17 cellular contexts compared by ENCODE assay signal in genomic region chr11:14232652-14233051, GRCh38.
DNase-seq lines count a peak whose midpoint lies in the region; ATAC-seq, FAIRE-seq and TF ChIP-seq lines count a peak whose summit lies in the region.
"Had no signal": no experiment of that assay in that cellular context is flagged by ENCODE, and none has a peak within 500 bp of the region (broad histone marks: within the 10 kb centered on the region; RNA-seq: fewer than 3 reads in every experiment).

No MANE protein-coding gene starts in this region.

- H3K4me1 Mint-ChIP-seq in CD4-positive, CD25-positive, alpha-beta regulatory T cell, result peaks cover 0 to 19% (median 9%) of the 10 kb centered on the region in 4 donors
- no peaks in the 10 kb centered on the region for H3K4me1 Mint-ChIP-seq in HFFc6 (ENCODE audit: low read depth)
- H3K4me1 Mint-ChIP-seq: mesothelial cell of epicardium had no signal

- H3K27me3 ChIP-seq in CD4-positive, CD25-positive, alpha-beta regulatory T cell (ENCODE audit: control insufficient read depth, insufficient read depth, low read length), result no peaks in the 10 kb centered on the region
- peaks cover 0 to 6% of the 10 kb centered on the region in 2 donors for H3K27me3 ChIP-seq in tibial nerve

- peaks cover 0 to under 1% (median 0%) of the 10 kb centered on the region in 7 donors for H3K9me3 Mint-ChIP-seq in CD4-positive, CD25-positive, alpha-beta regulatory T cell
- H3K9me3 Mint-ChIP-seq in HFFc6, result no peaks in the 10 kb centered on the region
- H3K9me3 Mint-ChIP-seq: activated naive CD4-positive, alpha-beta T cell treated with anti-CD3 and anti-CD28 coated beads, Interleukin-2, amount 50 U/mL, for 24 hours; mesothelial cell of epicardium had no signal

- no peak for ATAC-seq in CD4-positive, CD25-positive, alpha-beta regulatory T cell (ENCODE audit: low read depth in 2 of 2)
- ATAC-seq in left lobe of liver, result peak; percentile 63
- ATAC-seq: heart right ventricle had no signal

- no peaks in the 10 kb centered on the region for H3K9me3 ChIP-seq in CD4-positive, CD25-positive, alpha-beta regulatory T cell (ENCODE audit: control insufficient read depth in 2 of 2, low read length in 2 of 2)
- H3K9me3 ChIP-seq in tibial nerve, result peaks cover 0 to 3% (median 0%) of the 10 kb centered on the region in 4 donors
- H3K9me3 ChIP-seq: heart right ventricle, SJCRH30 had no signal

- H3K4me3 ChIP-seq in CD4-positive, CD25-positive, alpha-beta regulatory T cell (ENCODE audit: low read depth, low read length), result no peak overlapping the region
- no peak overlapping the region for H3K4me3 ChIP-seq in WI38 (ENCODE audit: low read depth, low read length)
- H3K4me3 ChIP-seq in tibial nerve, result no peak overlapping the region
- H3K4me3 ChIP-seq: coronary artery, heart right ventricle, SJCRH30 had no signal

- TF ChIP-seq CTCF in HFFc6 (IDR thresholded peaks at IDR 0.05) (peak; percentile 47), WI38 (IDR thresholded peaks at IDR 0.05; ENCODE audit: low read depth, low read length) (peak; percentile 19; the same call in 1 of the 2 replicates), tibial nerve (IDR thresholded peaks at IDR 0.05) (peak in 1 of 5 experiments; percentile 11)

- no peaks in the 10 kb centered on the region for H3K4me1 ChIP-seq in CD4-positive, CD25-positive, alpha-beta regulatory T cell (ENCODE audit: control insufficient read depth, insufficient read depth, low read length, poor library complexity, severe bottlenecking)
- H3K4me1 ChIP-seq in tibial nerve, result no peaks in the 10 kb centered on the region
- H3K4me1 ChIP-seq: SJCRH30 had no signal

- no peak overlapping the region for H3K27ac ChIP-seq in CD4-positive, CD25-positive, alpha-beta regulatory T cell (ENCODE audit: insufficient read depth, low read length, poor library complexity, severe bottlenecking)
- no peak overlapping the region for H3K27ac ChIP-seq in tibial nerve
- H3K27ac ChIP-seq: coronary artery, heart right ventricle, SJCRH30 had no signal

- no peak overlapping the region for H3K4me3 Mint-ChIP-seq in CD4-positive, CD25-positive, alpha-beta regulatory T cell
- no peak overlapping the region for H3K4me3 Mint-ChIP-seq in HFFc6
- H3K4me3 Mint-ChIP-seq: activated naive CD4-positive, alpha-beta T cell treated with anti-CD3 and anti-CD28 coated beads, Interleukin-2, amount 50 U/mL, for 24 hours; mesothelial cell of epicardium had no signal

- TF ChIP-seq POLR2A in tibial nerve (IDR thresholded peaks at IDR 0.05), result no peak

- FAIRE-seq in frontal cortex (lab: Jason Lieb, UNC), result no peak

- no peaks in the 10 kb centered on the region for H3K27me3 Mint-ChIP-seq in CD4-positive, CD25-positive, alpha-beta regulatory T cell
- peaks cover 38% of the 10 kb centered on the region for H3K27me3 Mint-ChIP-seq in HFFc6 (ENCODE audit: insufficient read depth)
- H3K27me3 Mint-ChIP-seq: activated naive CD4-positive, alpha-beta T cell treated with anti-CD3 and anti-CD28 coated beads, Interleukin-2, amount 50 U/mL, for 24 hours had no signal

- no peak for DNase-seq in CD4-positive, CD25-positive, alpha-beta regulatory T cell
- DNase-seq in HFFc6, result no peak
- no peak for DNase-seq in left lobe of liver (ENCODE audit: low spot score)
- DNase-seq in ecto neural progenitor cell (ENCODE audit: low spot score), result no peak
- no peak for DNase-seq in frontal cortex (ENCODE audit: low spot score in 2 of 2)
- DNase-seq in tibial nerve (ENCODE audit: low spot score in 2 of 2), result no peak
- DNase-seq in SKM-1 treated with dmso at 0.1 percent for 144 hours (lab: John Stamatoyannopoulos, UW; ENCODE audit: unreplicated experiment), result no peak
- DNase-seq: activated CD4-positive, alpha-beta T cell treated with anti-CD3 and anti-CD28 coated beads, Interleukin-2, amount 50 U/mL, for 48 hours; DMS153; heart right ventricle; KG1; NCI-H345; SJCRH30 had no signal

- WGBS in tibial nerve, 2 donors, result 57 to 63% methylated on average over 6 of the region's 6 CpGs

- TF ChIP-seq EP300 in tibial nerve (IDR thresholded peaks at IDR 0.05), result no peak

- H3K27ac Mint-ChIP-seq in CD4-positive, CD25-positive, alpha-beta regulatory T cell, result peak overlapping the region in 2 of 3 donors; percentile 32 to 52
- H3K27ac Mint-ChIP-seq in HFFc6, result no peak overlapping the region
- H3K27ac Mint-ChIP-seq: activated naive CD4-positive, alpha-beta T cell treated with anti-CD3 and anti-CD28 coated beads, Interleukin-2, amount 50 U/mL, for 24 hours; mesothelial cell of epicardium had no signal

- H3K36me3 ChIP-seq in CD4-positive, CD25-positive, alpha-beta regulatory T cell (ENCODE audit: control insufficient read depth, insufficient read depth, low read length), result no peaks in the 10 kb centered on the region
- H3K36me3 ChIP-seq in tibial nerve, result no peaks in the 10 kb centered on the region
- H3K36me3 ChIP-seq: heart right ventricle, SJCRH30 had no signal

- H3K36me3 Mint-ChIP-seq in CD4-positive, CD25-positive, alpha-beta regulatory T cell, result no peaks in the 10 kb centered on the region
- no peaks in the 10 kb centered on the region for H3K36me3 Mint-ChIP-seq in HFFc6 (ENCODE audit: low read depth)
- H3K36me3 Mint-ChIP-seq: activated naive CD4-positive, alpha-beta T cell treated with anti-CD3 and anti-CD28 coated beads, Interleukin-2, amount 50 U/mL, for 24 hours; mesothelial cell of epicardium had no signal
